In genomic region chr2:10355471-10356458, GRCh38 we compare ENCODE assay signal across 14 cellular contexts. TPM values are rescaled to one million over a fixed set of nuclear protein-coding genes. Genes with fewer than 3 reads are reported as not detected.
DNase-seq lines count a peak whose midpoint lies in the region; ATAC-seq, FAIRE-seq and TF ChIP-seq lines count a peak whose summit lies in the region.
"Had no signal": no experiment of that assay in that cellular context is flagged by ENCODE, and none has a peak within 500 bp of the region (broad histone marks: within the 10 kb centered on the region; RNA-seq: fewer than 3 reads in every experiment).

No MANE protein-coding gene starts in this region.

- H3K27me3 Mint-ChIP-seq in GM23338 (ENCODE audit: insufficient read depth, low read depth, poor library complexity) = no peaks in the 10 kb centered on the region
- H3K27me3 Mint-ChIP-seq in stimulated activated naive B cell treated with anti-CD40 and anti-IgM and Interleukin-4, amounts not matched to agents 10 μg/mL and 1 μg/mL and 100 μg/mL, for 72 hours = no peaks in the 10 kb centered on the region
- H3K27me3 Mint-ChIP-seq: stimulated activated memory B cell treated with anti-CD40 and anti-IgM and Interleukin-4, amounts not matched to agents 10 μg/mL and 1 μg/mL and 100 μg/mL, for 72 hours had no signal

- H2AFZ ChIP-seq in GM23338 = no peak overlapping the region

- peaks cover 59% of the 10 kb centered on the region for H3K4me1 ChIP-seq in BE2C
- H3K4me1 ChIP-seq in GM23338 (ENCODE audit: insufficient read depth) = no peaks in the 10 kb centered on the region

- TF ChIP-seq POLR2A in GM12891 (IDR thresholded peaks at IDR 0.05; ENCODE audit: low read depth, low read length) = no peak

- peak overlapping the region; percentile 29; the same call in 1 of the 2 replicates for H3K27ac Mint-ChIP-seq in GM23338
- no peak overlapping the region for H3K27ac Mint-ChIP-seq in stimulated activated naive B cell treated with anti-CD40 and anti-IgM and Interleukin-4, amounts not matched to agents 10 μg/mL and 1 μg/mL and 100 μg/mL, for 72 hours
- H3K27ac Mint-ChIP-seq: stimulated activated memory B cell treated with anti-CD40 and anti-IgM and Interleukin-4, amounts not matched to agents 10 μg/mL and 1 μg/mL and 100 μg/mL, for 72 hours had no signal

- no peak for FAIRE-seq in GM12891 (lab: Jason Lieb, UNC)

- H3K4me3 Mint-ChIP-seq in GM23338 = no peak overlapping the region
- H3K4me3 Mint-ChIP-seq in stimulated activated naive B cell treated with anti-CD40 and anti-IgM and Interleukin-4, amounts not matched to agents 10 μg/mL and 1 μg/mL and 100 μg/mL, for 72 hours = no peak overlapping the region
- H3K4me3 Mint-ChIP-seq: stimulated activated memory B cell treated with anti-CD40 and anti-IgM and Interleukin-4, amounts not matched to agents 10 μg/mL and 1 μg/mL and 100 μg/mL, for 72 hours had no signal

- H3F3A ChIP-seq in GM23338 (replicated peaks; ENCODE audit: low read depth) = no peaks in the 10 kb centered on the region

- H3K4me1 Mint-ChIP-seq in GM23338 = peaks cover 5% of the 10 kb centered on the region
- H3K4me1 Mint-ChIP-seq in stimulated activated naive B cell treated with anti-CD40 and anti-IgM and Interleukin-4, amounts not matched to agents 10 μg/mL and 1 μg/mL and 100 μg/mL, for 72 hours = peaks cover 35 to 56% of the 10 kb centered on the region in 2 donors

- H3K4me2 ChIP-seq in GM23338 = no peak overlapping the region

- no peaks in the 10 kb centered on the region for H3K9me2 ChIP-seq in GM23338 (ENCODE audit: insufficient read depth)

- ATAC-seq in GM23338 (no peak), HG02798 (IDR thresholded peaks at IDR 0.05; ENCODE audit: poor library complexity, unreplicated experiment) (no peak), HG03457 (IDR thresholded peaks at IDR 0.05; ENCODE audit: unreplicated experiment) (no peak)
- ATAC-seq in stimulated activated naive B cell treated with anti-CD40 and anti-IgM and Interleukin-4, amounts not matched to agents 10 μg/mL and 1 μg/mL and 100 μg/mL, for 72 hours (replicated peaks) = no peak
- ATAC-seq: stimulated activated memory B cell treated with anti-CD40 and anti-IgM and Interleukin-4, amounts not matched to agents 10 μg/mL and 1 μg/mL and 100 μg/mL, for 72 hours had no signal

- no peak overlapping the region for H3K27ac ChIP-seq in GM23338 (ENCODE audit: low read depth)
- H3K27ac ChIP-seq: esophagus squamous epithelium had no signal

- no peaks in the 10 kb centered on the region for H3K36me3 Mint-ChIP-seq in GM23338 (ENCODE audit: low read depth)
- peaks cover 27 to 32% of the 10 kb centered on the region in 2 donors for H3K36me3 Mint-ChIP-seq in stimulated activated naive B cell treated with anti-CD40 and anti-IgM and Interleukin-4, amounts not matched to agents 10 μg/mL and 1 μg/mL and 100 μg/mL, for 72 hours

- H4K20me1 ChIP-seq in GM23338 (replicated peaks; ENCODE audit: insufficient read depth) = no peaks in the 10 kb centered on the region; the same call in 1 of the 2 replicates

- H3K36me3 ChIP-seq in BE2C = peaks cover 26% of the 10 kb centered on the region
- no peaks in the 10 kb centered on the region for H3K36me3 ChIP-seq in GM23338 (ENCODE audit: insufficient read depth)

- TF ChIP-seq CTCF in BE2C (IDR thresholded peaks at IDR 0.05; ENCODE audit: low read depth, low read length) (peak; percentile 5; the same call in 1 of the 2 replicates), GM23338 (conservative IDR thresholded peaks at IDR 0.05; ENCODE audit: low read depth in 2 of 2) (no peak)

- H3K27me3 ChIP-seq in BE2C (no peaks in the 10 kb centered on the region), GM23338 (ENCODE audit: insufficient read depth) (no peaks in the 10 kb centered on the region)
- H3K27me3 ChIP-seq: esophagus squamous epithelium had no signal

- H3K9me3 ChIP-seq in BE2C = no peaks in the 10 kb centered on the region
- H3K9me3 ChIP-seq: esophagus squamous epithelium had no signal

- H3K4me3 ChIP-seq in BE2C (ENCODE audit: low read depth, low read length) = no peak overlapping the region
- no peak overlapping the region for H3K4me3 ChIP-seq in GM23338
- H3K4me3 ChIP-seq: esophagus squamous epithelium had no signal

- H3K79me2 ChIP-seq in GM23338 (replicated peaks; ENCODE audit: insufficient read depth) = no peaks in the 10 kb centered on the region

- H3K9me3 Mint-ChIP-seq in GM23338 = no peaks in the 10 kb centered on the region
- H3K9me3 Mint-ChIP-seq in stimulated activated naive B cell treated with anti-CD40 and anti-IgM and Interleukin-4, amounts not matched to agents 10 μg/mL and 1 μg/mL and 100 μg/mL, for 72 hours = peaks cover 0 to 4% of the 10 kb centered on the region in 2 donors
- H3K9me3 Mint-ChIP-seq: stimulated activated memory B cell treated with anti-CD40 and anti-IgM and Interleukin-4, amounts not matched to agents 10 μg/mL and 1 μg/mL and 100 μg/mL, for 72 hours had no signal

- DNase-seq in BE2C = peak; percentile 53
- DNase-seq in GM23338 (ENCODE audit: low spot score) = no peak
- peak; percentile 52 for DNase-seq in NCI-H2196 (lab: John Stamatoyannopoulos, UW; ENCODE audit: unreplicated experiment)
- peak; percentile 25 for DNase-seq in glomerular visceral epithelial cell (ENCODE audit: extremely low spot score)
- DNase-seq in stimulated activated naive B cell treated with anti-CD40 and anti-IgM and Interleukin-4, amounts not matched to agents 10 μg/mL and 1 μg/mL and 100 μg/mL, for 72 hours = no peak
- DNase-seq in GM12891 (ENCODE audit: insufficient read length, low spot score) = no peak
- DNase-seq: activated CD4-positive, alpha-beta T cell treated with anti-CD3 and anti-CD28 coated beads for 4 hours; activated gamma-delta T cell; central memory CD4-positive, alpha-beta T cell; esophagus squamous epithelium; stimulated activated CD4-positive, alpha-beta T cell treated with anti-CD3 and anti-CD28 coated beads, Interleukin-1b, Interleukin-23, amount 100 ng/mL, for 48 hours had no signal

TF ChIP-seq in GM23338, 12 proteins besides CTCF, POLR2A, EP300 and RAD21 (continues in another document):
- no peak for TF ChIP-seq REST (IDR thresholded peaks at IDR 0.05; ENCODE audit: unreplicated experiment)
- no peak for TF ChIP-seq ZNF114 (CRISPR knock-in tag; IDR thresholded peaks at IDR 0.05)

TF ChIP-seq in GM12891, 5 proteins besides CTCF, POLR2A, EP300 and RAD21:
- TF ChIP-seq SPI1 (IDR thresholded peaks at IDR 0.05; ENCODE audit: low read depth, low read length) = no peak
- no peak for TF ChIP-seq POLR2AphosphoS5 (IDR thresholded peaks at IDR 0.05; ENCODE audit: low read depth, low read length)
- TF ChIP-seq PAX5 (IDR thresholded peaks at IDR 0.05; ENCODE audit: insufficient read depth, low read length, severe bottlenecking) = no peak
- TF ChIP-seq POU2F2 (IDR thresholded peaks at IDR 0.05; ENCODE audit: low read depth, low read length) = no peak
- TF ChIP-seq TAF1 (IDR thresholded peaks at IDR 0.05; ENCODE audit: low read depth, low read length) = no peak
TF ChIP-seq in GM12891: peak in this region for 0.

RNA-seq across cellular contexts. Expression of gene HPCAL1, which starts 53.1 kb away (rescaled TPM):
- polyA plus RNA-seq in BE2C (2012; ENCODE audit: insufficient read depth, insufficient read length, low read depth) = 102 TPM
- total RNA-seq in GM23338 (2014; rRNA removed; shearing (Covaris generic)) = 14.8 and 25.4 TPM in 2 replicates
- 8.3 and 9.7 TPM in 2 replicates for polyA plus RNA-seq in GM23338 (2016; fragmentation: Nextera tagmentation; extraction: Ambion mirVana)
- polyA plus RNA-seq in GM12891 (2012; ENCODE audit: low read depth, missing spikeins) = 5.5 TPM

Comparison
In these comparisons a context has a peak if more than half of its experiments do, and no peak if none do; other contexts are left out.
1. DNase-seq: peak in BE2C (single experiment), NCI-H2196 (single experiment) and glomerular visceral epithelial cell (single experiment); none in GM23338 (single experiment), stimulated activated naive B cell treated with anti-CD40 and anti-IgM and Interleukin-4, amounts not matched to agents 10 μg/mL and 1 μg/mL and 100 μg/mL, for 72 hours (single experiment) and GM12891 (single experiment).